15 cellular contexts compared by ENCODE assay signal in the genomic region with DNA sequence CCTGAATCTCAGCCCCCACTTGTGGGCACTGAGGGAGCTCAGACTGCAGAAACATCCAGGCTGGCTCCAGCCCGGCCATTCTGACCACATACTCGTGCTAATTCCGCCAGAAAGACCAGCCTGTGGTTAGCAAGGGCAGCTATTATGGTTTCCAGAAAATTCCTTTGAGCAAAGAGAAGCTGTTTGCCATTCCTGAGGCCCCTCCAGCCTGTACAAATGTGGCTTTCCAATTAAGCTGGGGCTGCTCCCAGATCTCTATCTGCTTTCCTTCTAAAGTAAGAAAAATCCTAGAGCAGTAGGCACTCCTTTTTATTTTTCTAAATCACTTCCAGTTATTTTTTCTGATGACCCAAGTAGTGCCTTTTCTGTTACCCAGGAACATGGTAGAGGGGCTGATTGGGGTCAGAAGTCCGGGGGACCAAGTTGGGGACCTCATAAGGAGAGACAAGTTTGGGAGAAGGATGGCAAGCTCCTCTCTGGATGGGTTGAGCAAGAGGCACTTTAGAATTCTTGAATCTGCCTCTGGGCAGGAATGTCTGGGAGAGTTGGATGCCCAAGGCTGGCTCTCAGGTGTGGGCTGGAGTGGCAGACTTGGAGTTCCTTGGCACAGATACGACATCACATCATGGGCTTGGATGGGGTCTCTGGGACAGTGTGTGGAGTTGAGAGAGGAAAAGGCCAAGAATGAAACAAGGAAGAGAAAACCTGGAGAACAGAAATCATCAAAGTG.
A peak's percentile ranks its signal among the peaks of the same experiment; 100 is the strongest.
DNase-seq lines count a peak whose midpoint lies in the region; ATAC-seq, FAIRE-seq and TF ChIP-seq lines count a peak whose summit lies in the region.
"Had no signal": no experiment of that assay in that cellular context is flagged by ENCODE, and none has a peak within 500 bp of the region (broad histone marks: within the 10 kb centered on the region; RNA-seq: fewer than 3 reads in every experiment).

No MANE protein-coding gene starts in this region.

- H3K18ac ChIP-seq in H1 (ENCODE audit: extremely low read depth, low read length): peak overlapping the region; percentile 40; the same call in 1 of the 2 replicates

- POLR2A ChIA-PET in CD4-positive, alpha-beta memory T cell (lab: Charles Lee; ENCODE audit: partially characterized antibody): interaction anchor here (1.3 to 6.0 kb wide), 3 partner anchors 9 to 82 kb away, joined by 4 to 30 read pairs (median 6); a partner anchor contains a TSS
- POLR2A ChIA-PET in H1 (lab: Charles Lee; ENCODE audit: partially characterized antibody): no interaction called here

- no peak overlapping the region for H2BK20ac ChIP-seq in H1 (ENCODE audit: low read length)

- no peak overlapping the region for H3K4me3 ChIP-seq in CD4-positive, alpha-beta memory T cell (ENCODE audit: low read length in 2 of 2)
- H3K4me3 ChIP-seq in MM.1S (ENCODE audit: low read length): no peak overlapping the region
- no peak overlapping the region for H3K4me3 ChIP-seq in H1 (ENCODE audit: extremely low read depth in 1 of 4, insufficient read depth in 2 of 4, low read depth in 3 of 4, low read length in 4 of 4)
- peak overlapping the region; percentile 33 for H3K4me3 ChIP-seq in osteoblast (ENCODE audit: insufficient read depth, low read length)
- H3K4me3 ChIP-seq: dorsolateral prefrontal cortex had no signal

- 77% methylated on average over 5 of the region's 5 CpGs; no CpG with 5 or more reads in 1 of the 2 experiments for WGBS in H1 (ENCODE audit: extremely low coverage in 1 of 2, insufficient coverage in 1 of 2, insufficient read length in 1 of 2, insufficient replicate concordance in 2 of 2, low coverage in 1 of 2, low lambda C conversion rate in 2 of 2, missing lambda C conversion rate in 1 of 2), 2 experiments

- FAIRE-seq in H1 (lab: Jason Lieb, UNC): no peak

- no peaks in the 10 kb centered on the region for H3K36me3 Mint-ChIP-seq in CD4-positive, alpha-beta memory T cell
- no peaks in the 10 kb centered on the region for H3K36me3 Mint-ChIP-seq in activated T-helper 17 cell treated with anti-CD3 and anti-CD28 coated beads, Interleukin-2, amount 50 U/mL, for 72 hours (ENCODE audit: low read depth)

- intact Hi-C loops in CD4-positive, alpha-beta memory T cell (cut with micrococcal nuclease): no loop called here

- no peaks in the 10 kb centered on the region; the same call in 1 of the 2 replicates for H3F3A ChIP-seq in MM.1S (ENCODE audit: insufficient read depth, low read length)

- TF ChIP-seq POLR2A in H1 (IDR thresholded peaks at IDR 0.05; ENCODE audit: control extremely low read depth in 1 of 2, low read depth in 2 of 2, low read length in 2 of 2): no peak

- no peak for TF ChIP-seq CTCF in MM.1S (IDR thresholded peaks at IDR 0.05; ENCODE audit: low read length)
- no peak for TF ChIP-seq CTCF in H1 (IDR thresholded peaks at IDR 0.05; ENCODE audit: control extremely low read depth in 1 of 3, insufficient read depth in 1 of 3, low read depth in 1 of 3, low read length in 3 of 3)
- TF ChIP-seq CTCF in osteoblast (IDR thresholded peaks at IDR 0.05; ENCODE audit: extremely low read depth, low read depth, low read length): no peak

- peak overlapping the region in 4 of 7 donors; percentile 31 to 86 (median 80) for H3K27ac Mint-ChIP-seq in CD4-positive, alpha-beta memory T cell
- H3K27ac Mint-ChIP-seq in activated T-helper 17 cell treated with anti-CD3 and anti-CD28 coated beads, Interleukin-2, amount 50 U/mL, for 72 hours: no peak overlapping the region
- H3K27ac Mint-ChIP-seq: activated T-cell treated with anti-CD3 and anti-CD28 coated beads, Interleukin-2, amount 50 U/mL, for 72 hours; stimulated activated effector memory CD8-positive, alpha-beta T cell treated with anti-CD3 and anti-CD28 coated beads, Interleukin-12 subunit alpha, Interleukin-12 subunit beta, amount 100 ng/mL, for 72 hours; WTC11 had no signal

- H4K91ac ChIP-seq in H1 (replicated peaks; ENCODE audit: insufficient read length, low read length): no peak overlapping the region

- peaks cover 83% of the 10 kb centered on the region for H3K4me1 ChIP-seq in CD4-positive, alpha-beta memory T cell (ENCODE audit: insufficient read depth, low read length)
- H3K4me1 ChIP-seq in MM.1S (ENCODE audit: low read length) (peaks cover 17% of the 10 kb centered on the region), H1 (replicated peaks in 1 of 4; ENCODE audit: control insufficient read depth in 3 of 4, insufficient read depth in 4 of 4, low read length in 3 of 4) (peaks cover 0 to 4% (median 2%) of the 10 kb centered on the region in 4 experiments; a peak in 3 of 7 replicates), osteoblast (ENCODE audit: insufficient read depth, low read length) (peaks cover 13% of the 10 kb centered on the region)

- TF ChIP-seq EP300 in H1 (IDR thresholded peaks at IDR 0.05; ENCODE audit: borderline replicate concordance in 1 of 2, low read depth in 2 of 2, low read length in 2 of 2): no peak

- no peak overlapping the region for H3K9ac ChIP-seq in MM.1S (ENCODE audit: low read length)
- H3K9ac ChIP-seq in H1 (replicated peaks in 1 of 4; ENCODE audit: extremely low read depth in 1 of 4, low read depth in 3 of 4, low read length in 3 of 4): no peak overlapping the region

- H4K5ac ChIP-seq in H1 (ENCODE audit: insufficient read length, low read depth, low read length): no peak overlapping the region

- TF ChIP-seq RAD21 in H1 (IDR thresholded peaks at IDR 0.05 in 1 of 2, conservative IDR thresholded peaks at IDR 0.05 in 1 of 2; ENCODE audit: low read depth in 2 of 2, low read length in 2 of 2): no peak

- H2BK15ac ChIP-seq in H1 (ENCODE audit: low read length): 0 out of 2 replicates have a peak overlapping the region, but pooled peaks have one; percentile 81

- DNase-seq in CD4-positive, alpha-beta memory T cell: no peak
- DNase-seq in MM.1S (no peak), H1 (ENCODE audit: low read depth in 1 of 2, low spot score in 2 of 2) (no peak), osteoblast (ENCODE audit: insufficient read length, low spot score, missing footprints) (peak; percentile 97), ureter (ENCODE audit: low spot score) (no peak)
- no peak for DNase-seq in stimulated activated naive CD4-positive, alpha-beta T cell (lab: John Stamatoyannopoulos, UW)
- DNase-seq: DND-41, dorsolateral prefrontal cortex, hypothalamus, Right ventricle myocardium superior had no signal

- H3K79me1 ChIP-seq in H1 (ENCODE audit: low read depth, low read length): no peaks in the 10 kb centered on the region

- H3K4me2 ChIP-seq in MM.1S (ENCODE audit: low read depth, low read length) (0 out of 2 replicates have a peak overlapping the region, but pooled peaks have one; percentile 6), H1 (ENCODE audit: insufficient read depth in 1 of 2, low read depth in 2 of 2, low read length in 2 of 2) (no peak overlapping the region), osteoblast (ENCODE audit: insufficient read depth, low read length) (peak overlapping the region; percentile 58)

- H3K79me2 ChIP-seq in MM.1S (ENCODE audit: low read length) (no peaks in the 10 kb centered on the region), H1 (ENCODE audit: control insufficient read depth in 1 of 2, insufficient read depth in 2 of 2, low read length in 2 of 2) (no peaks in the 10 kb centered on the region), osteoblast (ENCODE audit: insufficient read depth, low read length) (no peaks in the 10 kb centered on the region)

- H4K20me1 ChIP-seq in MM.1S (ENCODE audit: insufficient read depth, low read length) (no peaks in the 10 kb centered on the region), H1 (replicated peaks in 1 of 2; ENCODE audit: control insufficient read depth in 1 of 2, insufficient read depth in 2 of 2, low read length in 2 of 2) (peaks cover 0 to 4% of the 10 kb centered on the region in 2 experiments), osteoblast (ENCODE audit: insufficient read depth, low read length) (peaks cover 3% of the 10 kb centered on the region)

- no peak overlapping the region for H3K56ac ChIP-seq in H1 (replicated peaks; ENCODE audit: insufficient read length, low read depth, low read length)

- H2AFZ ChIP-seq in MM.1S (ENCODE audit: low read length) (no peak overlapping the region), H1 (ENCODE audit: low read length) (no peak overlapping the region), osteoblast (ENCODE audit: low read length) (no peak overlapping the region)

- H3K23ac ChIP-seq in H1 (ENCODE audit: insufficient read length): no peak overlapping the region

- H3K4me1 Mint-ChIP-seq in CD4-positive, alpha-beta memory T cell: peaks cover 49 to 92% (median 69%) of the 10 kb centered on the region in 4 donors
- H3K4me1 Mint-ChIP-seq in activated T-helper 17 cell treated with anti-CD3 and anti-CD28 coated beads, Interleukin-2, amount 50 U/mL, for 72 hours: peaks cover 38% of the 10 kb centered on the region

- H3K27me3 ChIP-seq in CD4-positive, alpha-beta memory T cell (ENCODE audit: insufficient read depth, low read length): no peaks in the 10 kb centered on the region
- peaks cover 84% of the 10 kb centered on the region for H3K27me3 ChIP-seq in MM.1S (replicated peaks; ENCODE audit: insufficient read depth, low read length)
- H3K27me3 ChIP-seq in H1 (replicated peaks in 1 of 4; ENCODE audit: control insufficient read depth in 3 of 4, extremely low read depth in 1 of 4, insufficient read depth in 3 of 4, low read length in 3 of 4): no peaks in the 10 kb centered on the region; a peak in 1 of 7 replicates
- peaks cover 32% of the 10 kb centered on the region for H3K27me3 ChIP-seq in osteoblast (ENCODE audit: insufficient read depth, low read length)
- H3K27me3 ChIP-seq: dorsolateral prefrontal cortex had no signal

- no peaks in the 10 kb centered on the region for H3K9me3 ChIP-seq in CD4-positive, alpha-beta memory T cell (ENCODE audit: control insufficient read depth in 1 of 2, low read length in 2 of 2)
- H3K9me3 ChIP-seq in MM.1S (replicated peaks; ENCODE audit: insufficient read depth, low read length): no peaks in the 10 kb centered on the region
- peaks cover 8 to 10% of the 10 kb centered on the region in 2 experiments; a peak in 2 of 4 replicates for H3K9me3 ChIP-seq in H1 (ENCODE audit: insufficient read depth in 2 of 2, low read depth in 1 of 2, low read length in 1 of 2)
- peaks cover 14% of the 10 kb centered on the region for H3K9me3 ChIP-seq in osteoblast (ENCODE audit: low read depth, low read length)

- H3K14ac ChIP-seq in H1 (ENCODE audit: insufficient read length): no peak overlapping the region

- H3K27me3 Mint-ChIP-seq in CD4-positive, alpha-beta memory T cell: no peaks in the 10 kb centered on the region
- H3K27me3 Mint-ChIP-seq in activated T-helper 17 cell treated with anti-CD3 and anti-CD28 coated beads, Interleukin-2, amount 50 U/mL, for 72 hours: no peaks in the 10 kb centered on the region

- H2AK5ac ChIP-seq in H1 (ENCODE audit: low read depth, low read length): no peak overlapping the region

- H2BK5ac ChIP-seq in H1 (ENCODE audit: low read depth, low read length): peak overlapping the region; percentile 10; the same call in 1 of the 2 replicates

- peaks cover 5% of the 10 kb centered on the region; the same call in 1 of the 2 replicates for H3K23me2 ChIP-seq in H1 (ENCODE audit: low read depth, low read length)

- no peak overlapping the region for H2BK120ac ChIP-seq in H1 (replicated peaks; ENCODE audit: low read depth, low read length)

- ATAC-seq in GM21576 (IDR thresholded peaks at IDR 0.05; ENCODE audit: unreplicated experiment): no peak
- no peak for ATAC-seq in activated T-helper 17 cell treated with anti-CD3 and anti-CD28 coated beads, Interleukin-2, amount 50 U/mL, for 72 hours (replicated peaks)
- ATAC-seq: WTC11 had no signal

- H3K4me3 Mint-ChIP-seq in CD4-positive, alpha-beta memory T cell: peak overlapping the region in 3 of 8 donors; percentile 20 to 67 (median 55)
- H3K4me3 Mint-ChIP-seq in activated T-helper 17 cell treated with anti-CD3 and anti-CD28 coated beads, Interleukin-2, amount 50 U/mL, for 72 hours: no peak overlapping the region
- H3K4me3 Mint-ChIP-seq: activated T-cell treated with anti-CD3 and anti-CD28 coated beads, Interleukin-2, amount 50 U/mL, for 72 hours; stimulated activated effector memory CD8-positive, alpha-beta T cell treated with anti-CD3 and anti-CD28 coated beads, Interleukin-12 subunit alpha, Interleukin-12 subunit beta, amount 100 ng/mL, for 72 hours; WTC11 had no signal

- no peak overlapping the region for H2BK12ac ChIP-seq in H1 (ENCODE audit: low read depth, low read length)

- no peaks in the 10 kb centered on the region for H3K9me2 ChIP-seq in MM.1S (replicated peaks; ENCODE audit: insufficient read depth, low read length)

- H3K27ac ChIP-seq in CD4-positive, alpha-beta memory T cell (ENCODE audit: low read depth, low read length): no peak overlapping the region
- H3K27ac ChIP-seq in MM.1S (ENCODE audit: low read length) (no peak overlapping the region; the same call in 1 of the 2 replicates), H1 (ENCODE audit: low read depth, low read length) (no peak overlapping the region), osteoblast (ENCODE audit: low read depth, low read length) (peak overlapping the region; percentile 46)
- H3K27ac ChIP-seq: dorsolateral prefrontal cortex had no signal

- H4K8ac ChIP-seq in H1 (ENCODE audit: extremely low read depth, insufficient read depth, low read length): no peak overlapping the region

- CTCF ChIA-PET in CD4-positive, alpha-beta memory T cell (lab: Charles Lee; ENCODE audit: partially characterized antibody): interaction anchor here (0.9 kb wide), 1 partner anchor 31 kb away, joined by 4 read pairs; no protein-coding TSS in a partner anchor
- CTCF ChIA-PET in H1 (lab: Charles Lee; ENCODE audit: partially characterized antibody): interaction anchor here (0.8 to 2.2 kb wide), 5 partner anchors 12 to 144 kb away, joined by 3 to 9 read pairs (median 4); no protein-coding TSS in a partner anchor

- H3K36me3 ChIP-seq in CD4-positive, alpha-beta memory T cell (ENCODE audit: insufficient read depth, low read length): no peaks in the 10 kb centered on the region
- no peaks in the 10 kb centered on the region for H3K36me3 ChIP-seq in MM.1S (replicated peaks; ENCODE audit: insufficient read depth, low read length)
- H3K36me3 ChIP-seq in H1 (ENCODE audit: control insufficient read depth in 2 of 4, insufficient read depth in 4 of 4, low read length in 3 of 4): no peaks in the 10 kb centered on the region
- no peaks in the 10 kb centered on the region for H3K36me3 ChIP-seq in osteoblast (ENCODE audit: insufficient read depth, low read length)

- peaks cover 0 to 8% (median 2%) of the 10 kb centered on the region in 8 donors for H3K9me3 Mint-ChIP-seq in CD4-positive, alpha-beta memory T cell
- peaks cover 10% of the 10 kb centered on the region for H3K9me3 Mint-ChIP-seq in activated T-helper 17 cell treated with anti-CD3 and anti-CD28 coated beads, Interleukin-2, amount 50 U/mL, for 72 hours

- H3K4ac ChIP-seq in H1 (replicated peaks; ENCODE audit: insufficient read length, low read depth, low read length): no peak overlapping the region

Comparison
In these comparisons a context has a peak if more than half of its experiments do, and no peak if none do; other contexts are left out.
1. H3K4me2 ChIP-seq: peak in MM.1S (single experiment) and osteoblast (single experiment); none in H1 (0 of 2).